ENCODE assay signal across 1 cellular context in the genomic region with DNA sequence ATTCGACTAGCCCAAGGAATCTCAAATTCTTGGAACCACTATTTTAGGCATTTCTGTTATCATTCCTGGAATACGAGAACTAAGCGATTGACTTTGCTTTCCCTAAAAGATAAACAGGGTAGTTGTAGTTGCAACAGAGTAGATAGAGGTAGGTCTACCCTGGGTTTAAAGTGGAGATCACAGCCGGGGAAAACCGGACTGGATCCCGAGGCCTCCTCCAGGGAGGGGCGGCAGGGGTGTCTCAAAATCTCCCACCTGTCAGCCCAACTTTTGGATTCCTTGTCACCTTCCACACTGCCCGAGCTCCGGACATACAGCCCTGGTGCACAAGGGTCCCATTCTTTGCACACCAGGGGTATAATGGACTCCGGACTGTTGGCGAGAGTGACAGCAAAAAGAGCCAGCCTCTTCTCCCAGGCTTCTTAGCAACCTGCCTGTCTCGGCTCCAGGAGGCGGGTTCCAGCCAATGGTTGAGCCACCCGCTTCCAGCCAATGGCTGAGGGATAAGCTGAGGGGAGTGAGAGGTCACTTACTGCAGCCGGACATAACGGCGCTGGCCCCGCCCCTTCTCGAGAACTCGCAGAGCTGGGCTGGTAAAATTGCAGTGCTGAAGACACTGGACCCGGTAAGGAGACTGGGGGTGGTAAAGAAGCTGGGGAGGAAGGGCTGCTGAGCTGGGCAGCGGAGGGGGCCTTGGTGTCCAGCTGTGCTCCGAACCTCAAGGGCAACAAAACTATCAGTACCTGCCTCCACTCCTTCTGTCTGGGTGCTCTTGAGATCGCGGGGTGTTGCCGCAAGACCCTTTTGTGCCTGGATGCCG.
TF ChIP-seq lines count a peak whose summit lies in the region.

Gene SUOX, plus strand, starts transcription at position 562 of the 820 bp plus-strand sequence. CDS start 4,946 bp downstream, outside the sequence.

TF ChIP-seq in K562, 482 proteins besides CTCF, POLR2A, EP300 and RAD21 (continued from another document and continues in another):
- TF ChIP-seq, protein P1, sequence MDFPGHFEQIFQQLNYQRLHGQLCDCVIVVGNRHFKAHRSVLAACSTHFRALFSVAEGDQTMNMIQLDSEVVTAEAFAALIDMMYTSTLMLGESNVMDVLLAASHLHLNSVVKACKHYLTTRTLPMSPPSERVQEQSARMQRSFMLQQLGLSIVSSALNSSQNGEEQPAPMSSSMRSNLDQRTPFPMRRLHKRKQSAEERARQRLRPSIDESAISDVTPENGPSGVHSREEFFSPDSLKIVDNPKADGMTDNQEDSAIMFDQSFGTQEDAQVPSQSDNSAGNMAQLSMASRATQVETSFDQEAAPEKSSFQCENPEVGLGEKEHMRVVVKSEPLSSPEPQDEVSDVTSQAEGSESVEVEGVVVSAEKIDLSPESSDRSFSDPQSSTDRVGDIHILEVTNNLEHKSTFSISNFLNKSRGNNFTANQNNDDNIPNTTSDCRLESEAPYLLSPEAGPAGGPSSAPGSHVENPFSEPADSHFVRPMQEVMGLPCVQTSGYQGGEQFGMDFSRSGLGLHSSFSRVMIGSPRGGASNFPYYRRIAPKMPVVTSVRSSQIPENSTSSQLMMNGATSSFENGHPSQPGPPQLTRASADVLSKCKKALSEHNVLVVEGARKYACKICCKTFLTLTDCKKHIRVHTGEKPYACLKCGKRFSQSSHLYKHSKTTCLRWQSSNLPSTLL (IDR thresholded peaks at IDR 0.05) = peak; percentile 67; the same call in 1 of the 2 replicates
- TF ChIP-seq HCFC1 (IDR thresholded peaks at IDR 0.05; ENCODE audit: low read depth, low read length) = 0 out of 2 replicates have a peak, but pooled peaks have one; percentile 31
- TF ChIP-seq ZNF274 (IDR thresholded peaks at IDR 0.05; ENCODE audit: borderline replicate concordance, low read depth, low read length) = no peak
- TF ChIP-seq, protein P2, sequence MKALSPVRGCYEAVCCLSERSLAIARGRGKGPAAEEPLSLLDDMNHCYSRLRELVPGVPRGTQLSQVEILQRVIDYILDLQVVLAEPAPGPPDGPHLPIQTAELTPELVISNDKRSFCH (CRISPR knock-in tag; IDR thresholded peaks at IDR 0.05) = no peak
- TF ChIP-seq, protein P2 (tag; IDR thresholded peaks at IDR 0.05) = no peak
- TF ChIP-seq, protein P3, sequence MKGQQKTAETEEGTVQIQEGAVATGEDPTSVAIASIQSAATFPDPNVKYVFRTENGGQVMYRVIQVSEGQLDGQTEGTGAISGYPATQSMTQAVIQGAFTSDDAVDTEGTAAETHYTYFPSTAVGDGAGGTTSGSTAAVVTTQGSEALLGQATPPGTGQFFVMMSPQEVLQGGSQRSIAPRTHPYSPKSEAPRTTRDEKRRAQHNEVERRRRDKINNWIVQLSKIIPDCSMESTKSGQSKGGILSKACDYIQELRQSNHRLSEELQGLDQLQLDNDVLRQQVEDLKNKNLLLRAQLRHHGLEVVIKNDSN (CRISPR knock-in tag; IDR thresholded peaks at IDR 0.05) = peak; percentile 43
- TF ChIP-seq JUND (IDR thresholded peaks at IDR 0.05; ENCODE audit: borderline replicate concordance, low read depth, low read length) = peak; percentile 40; the same call in 1 of the 2 replicates
- TF ChIP-seq JUND (tag; IDR thresholded peaks at IDR 0.05; ENCODE audit: borderline replicate concordance, low read depth, low read length) = no peak; the same call in 2 of the 3 replicates
- no peak for TF ChIP-seq CCNT2 (IDR thresholded peaks at IDR 0.05; ENCODE audit: borderline replicate concordance, extremely low read depth, insufficient read length, low read depth, low read length)
- TF ChIP-seq ZKSCAN8 (CRISPR knock-in tag; IDR thresholded peaks at IDR 0.05) = no peak
- 0 out of 4 replicates have a peak, but pooled peaks of 1 of the 2 experiments have one; percentile 7 for TF ChIP-seq RCOR1 (IDR thresholded peaks at IDR 0.05; ENCODE audit: borderline replicate concordance in 1 of 2, low read depth in 2 of 2, low read length in 2 of 2)
- peak; percentile 35; the same call in 1 of the 2 replicates for TF ChIP-seq ZFP1 (CRISPR knock-in tag; IDR thresholded peaks at IDR 0.05)
- 0 out of 2 replicates have a peak, but pooled peaks have one; percentile 42 for TF ChIP-seq MEF2D (tag; conservative IDR thresholded peaks at IDR 0.05; ENCODE audit: low read depth)
- no peak for TF ChIP-seq E2F6 (IDR thresholded peaks at IDR 0.05; ENCODE audit: borderline replicate concordance in 1 of 2, extremely low read depth in 1 of 2, insufficient read depth in 1 of 2, insufficient read length in 1 of 2, low read depth in 1 of 2, low read length in 1 of 2, poor library complexity in 1 of 2, severe bottlenecking in 1 of 2)
- TF ChIP-seq PHTF2 (CRISPR knock-in tag; IDR thresholded peaks at IDR 0.05) = peak; percentile 58; the same call in 1 of the 2 replicates
- peak; percentile 83 for TF ChIP-seq RFX5 (IDR thresholded peaks at IDR 0.05; ENCODE audit: low read depth, low read length)
- peak; percentile 42; the same call in 1 of the 2 replicates for TF ChIP-seq SIN3B (IDR thresholded peaks at IDR 0.05; ENCODE audit: low read depth)
- TF ChIP-seq ZEB2 (IDR thresholded peaks at IDR 0.05) = no peak
- TF ChIP-seq EZH2 (IDR thresholded peaks at IDR 0.05; ENCODE audit: borderline replicate concordance, low read depth, low read length) = no peak
- peak; percentile 12; the same call in 1 of the 2 replicates for TF ChIP-seq CBFA2T3 (IDR thresholded peaks at IDR 0.05)
- no peak for TF ChIP-seq CLOCK (CRISPR knock-in tag; IDR thresholded peaks at IDR 0.05; ENCODE audit: borderline replicate concordance)
- TF ChIP-seq, protein P4, sequence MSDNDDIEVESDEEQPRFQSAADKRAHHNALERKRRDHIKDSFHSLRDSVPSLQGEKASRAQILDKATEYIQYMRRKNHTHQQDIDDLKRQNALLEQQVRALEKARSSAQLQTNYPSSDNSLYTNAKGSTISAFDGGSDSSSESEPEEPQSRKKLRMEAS (CRISPR knock-in tag; IDR thresholded peaks at IDR 0.05) = no peak; the same call in 1 of the 2 replicates
- TF ChIP-seq MYNN (IDR thresholded peaks at IDR 0.05) = peak; percentile 37; the same call in 1 of the 2 replicates
- no peak for TF ChIP-seq MYNN (CRISPR knock-in tag; IDR thresholded peaks at IDR 0.05)
- no peak for TF ChIP-seq SMAD1 (IDR thresholded peaks at IDR 0.05; ENCODE audit: low read depth, low read length, partially characterized antibody)
- peak; percentile 68; the same call in 1 of the 2 replicates for TF ChIP-seq POLR2H (tag; IDR thresholded peaks at IDR 0.05; ENCODE audit: low read depth)
- TF ChIP-seq FOXA3 (CRISPR knock-in tag; conservative IDR thresholded peaks at IDR 0.05 in 1 of 2, IDR thresholded peaks at IDR 0.05 in 1 of 2) = peak in 1 of 2 experiments; percentile 49; a peak in 2 of 4 replicates
- TF ChIP-seq CREM (IDR thresholded peaks at IDR 0.05; ENCODE audit: low read depth) = no peak
- TF ChIP-seq, protein P5, sequence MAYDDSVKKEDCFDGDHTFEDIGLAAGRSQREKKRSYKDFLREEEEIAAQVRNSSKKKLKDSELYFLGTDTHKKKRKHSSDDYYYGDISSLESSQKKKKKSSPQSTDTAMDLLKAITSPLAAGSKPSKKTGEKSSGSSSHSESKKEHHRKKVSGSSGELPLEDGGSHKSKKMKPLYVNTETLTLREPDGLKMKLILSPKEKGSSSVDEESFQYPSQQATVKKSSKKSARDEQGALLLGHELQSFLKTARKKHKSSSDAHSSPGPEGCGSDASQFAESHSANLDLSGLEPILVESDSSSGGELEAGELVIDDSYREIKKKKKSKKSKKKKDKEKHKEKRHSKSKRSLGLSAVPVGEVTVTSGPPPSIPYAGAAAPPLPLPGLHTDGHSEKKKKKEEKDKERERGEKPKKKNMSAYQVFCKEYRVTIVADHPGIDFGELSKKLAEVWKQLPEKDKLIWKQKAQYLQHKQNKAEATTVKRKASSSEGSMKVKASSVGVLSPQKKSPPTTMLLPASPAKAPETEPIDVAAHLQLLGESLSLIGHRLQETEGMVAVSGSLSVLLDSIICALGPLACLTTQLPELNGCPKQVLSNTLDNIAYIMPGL (CRISPR knock-in tag; IDR thresholded peaks at IDR 0.05) = 0 out of 2 replicates have a peak, but pooled peaks have one; percentile 15
- TF ChIP-seq CEBPZ (IDR thresholded peaks at IDR 0.05; ENCODE audit: borderline replicate concordance, low read depth, low read length) = 0 out of 2 replicates have a peak, but pooled peaks have one; percentile 15
- 0 out of 2 replicates have a peak, but pooled peaks have one; percentile 15 for TF ChIP-seq OTX1 (CRISPR knock-in tag; IDR thresholded peaks at IDR 0.05)
- peak; percentile 74; the same call in 1 of the 2 replicates for TF ChIP-seq PHF8 (IDR thresholded peaks at IDR 0.05; ENCODE audit: borderline replicate concordance, low read length)
- no peak for TF ChIP-seq ZNF584 (CRISPR knock-in tag; IDR thresholded peaks at IDR 0.05; ENCODE audit: low read depth)
- TF ChIP-seq ZNF639 (CRISPR knock-in tag; conservative IDR thresholded peaks at IDR 0.05 in 1 of 2, IDR thresholded peaks at IDR 0.05 in 1 of 2) = 0 out of 4 replicates have a peak, but pooled peaks of 1 of the 2 experiments have one; percentile 7
- peak; percentile 83 for TF ChIP-seq POLR2G (IDR thresholded peaks at IDR 0.05; ENCODE audit: low read depth, low read length)
- TF ChIP-seq MXI1 (IDR thresholded peaks at IDR 0.05; ENCODE audit: low read depth, low read length) = no peak
- no peak for TF ChIP-seq WHSC1 (IDR thresholded peaks at IDR 0.05; ENCODE audit: low read length)
- TF ChIP-seq HMBOX1 (IDR thresholded peaks at IDR 0.05) = no peak
- peak; percentile 51 for TF ChIP-seq SP2 (IDR thresholded peaks at IDR 0.05; ENCODE audit: extremely low read depth, low read depth, low read length, poor library complexity, severe bottlenecking)
- TF ChIP-seq MEIS2 (IDR thresholded peaks at IDR 0.05; ENCODE audit: partially characterized antibody) = peak; percentile 58
- no peak for TF ChIP-seq TAF9B (IDR thresholded peaks at IDR 0.05; ENCODE audit: partially characterized antibody)
- TF ChIP-seq FOXJ2 (tag; IDR thresholded peaks at IDR 0.05) = 0 out of 2 replicates have a peak, but pooled peaks have one; percentile 47
- TF ChIP-seq ZNF143 (CRISPR knock-in tag; IDR thresholded peaks at IDR 0.05) = no peak
- TF ChIP-seq TEAD1 (CRISPR knock-in tag; IDR thresholded peaks at IDR 0.05) = 0 out of 4 replicates have a peak, but pooled peaks of 1 of the 2 experiments have one; percentile 22
- TF ChIP-seq ELF2 (CRISPR knock-in tag; IDR thresholded peaks at IDR 0.05) = peak; percentile 62
